17 cellular contexts compared by ENCODE assay signal in genomic region chr10:48550977-48551376, GRCh38. TPM values are rescaled to one million over a fixed set of nuclear protein-coding genes. Genes with fewer than 3 reads are reported as not detected.
"Had no signal": no experiment of that assay in that cellular context is flagged by ENCODE, and none has a peak within 500 bp of the region (broad histone marks: within the 10 kb centered on the region; RNA-seq: fewer than 3 reads in every experiment).

No MANE protein-coding gene starts in this region.

- H3K36me3 Mint-ChIP-seq: activated CD4-positive, alpha-beta memory T cell treated with anti-CD3 and anti-CD28 coated beads for 36 hours; activated naive CD4-positive, alpha-beta T cell treated with anti-CD3 and anti-CD28 coated beads, Interleukin-2, amount 10 ng/mL, durations not matched to agents 7 days and 5 days; activated naive CD8-positive, alpha-beta T cell treated with anti-CD3 and anti-CD28 coated beads, Interleukin-2, amount 10 ng/mL, durations not matched to agents 7 days and 5 days had no signal

- H3K9me3 Mint-ChIP-seq: activated CD4-positive, alpha-beta memory T cell treated with anti-CD3 and anti-CD28 coated beads for 36 hours; activated CD4-positive, alpha-beta T cell treated with anti-CD3 and anti-CD28 coated beads, Interleukin-2, amount 10 ng/mL, durations not matched to agents 7 days and 5 days; activated naive CD4-positive, alpha-beta T cell treated with anti-CD3 and anti-CD28 coated beads, Interleukin-2, amount 10 ng/mL, durations not matched to agents 7 days and 5 days; activated naive CD8-positive, alpha-beta T cell treated with anti-CD3 and anti-CD28 coated beads, Interleukin-2, amount 10 ng/mL, durations not matched to agents 7 days and 5 days; activated T-cell treated with anti-CD3 and anti-CD28 coated beads, Interleukin-2, amount 50 U/mL, for 72 hours; activated T-helper 2 cell treated with anti-CD3 and anti-CD28 coated beads, Interferon-gamma antibody, Interleukin-2, Interleukin-4, amounts not matched to agents 10 μg/mL and 5 μg/mL and 100 μg/mL, durations not matched to agents 14 hours and 24 hours and 36 hours had no signal

- H3K4me3 ChIP-seq: adrenal gland had no signal

- DNase-seq: activated CD4-positive, alpha-beta memory T cell treated with anti-CD3 and anti-CD28 coated beads for 36 hours; activated CD4-positive, alpha-beta T cell treated with anti-CD3 and anti-CD28 coated beads, Interleukin-2, amount 10 ng/mL, durations not matched to agents 7 days and 5 days; activated CD4-positive, CD25-positive, alpha-beta regulatory T cell; activated gamma-delta T cell treated with Interleukin-2 at 50 U/mL for 16 hours; activated naive CD4-positive, alpha-beta T cell treated with anti-CD3 and anti-CD28 coated beads, Interleukin-2, amount 10 ng/mL, durations not matched to agents 7 days and 5 days; activated naive CD8-positive, alpha-beta T cell treated with anti-CD3 and anti-CD28 coated beads, Interleukin-2, amount 10 ng/mL, durations not matched to agents 7 days and 5 days; activated T-cell treated with anti-CD3 and anti-CD28 coated beads, Interleukin-2, amount 50 U/mL, for 72 hours; NCI-H1417; NCI-H1930; NCI-H2227 treated with DMSO at 0.1 percent for 48 hours; NK-92 treated with Interleukin-12 subunit alpha and Interleukin-12 subunit beta, amount 100 ng/mL, for 24 hours; SHP77 treated with DMSO at 0.1 percent for 48 hours; T-helper 17 cell; T1000 had no signal

- H3K9me3 ChIP-seq: adrenal gland had no signal

- H3K27ac ChIP-seq: adrenal gland had no signal

- H3K27me3 Mint-ChIP-seq: activated CD4-positive, alpha-beta memory T cell treated with anti-CD3 and anti-CD28 coated beads for 36 hours; activated CD4-positive, alpha-beta T cell treated with anti-CD3 and anti-CD28 coated beads, Interleukin-2, amount 10 ng/mL, durations not matched to agents 7 days and 5 days; activated naive CD4-positive, alpha-beta T cell treated with anti-CD3 and anti-CD28 coated beads, Interleukin-2, amount 10 ng/mL, durations not matched to agents 7 days and 5 days; activated naive CD8-positive, alpha-beta T cell treated with anti-CD3 and anti-CD28 coated beads, Interleukin-2, amount 10 ng/mL, durations not matched to agents 7 days and 5 days had no signal

- H3K4me3 Mint-ChIP-seq: activated CD4-positive, alpha-beta memory T cell treated with anti-CD3 and anti-CD28 coated beads for 36 hours; activated CD4-positive, alpha-beta T cell treated with anti-CD3 and anti-CD28 coated beads, Interleukin-2, amount 10 ng/mL, durations not matched to agents 7 days and 5 days; activated naive CD4-positive, alpha-beta T cell treated with anti-CD3 and anti-CD28 coated beads, Interleukin-2, amount 10 ng/mL, durations not matched to agents 7 days and 5 days; activated naive CD8-positive, alpha-beta T cell treated with anti-CD3 and anti-CD28 coated beads, Interleukin-2, amount 10 ng/mL, durations not matched to agents 7 days and 5 days; activated T-cell treated with anti-CD3 and anti-CD28 coated beads, Interleukin-2, amount 50 U/mL, for 72 hours; T-helper 17 cell had no signal

- H3K27me3 ChIP-seq: adrenal gland had no signal

- H3K27ac Mint-ChIP-seq: activated CD4-positive, alpha-beta memory T cell treated with anti-CD3 and anti-CD28 coated beads for 36 hours; activated CD4-positive, alpha-beta T cell treated with anti-CD3 and anti-CD28 coated beads, Interleukin-2, amount 10 ng/mL, durations not matched to agents 7 days and 5 days; activated naive CD4-positive, alpha-beta T cell treated with anti-CD3 and anti-CD28 coated beads, Interleukin-2, amount 10 ng/mL, durations not matched to agents 7 days and 5 days; activated naive CD8-positive, alpha-beta T cell treated with anti-CD3 and anti-CD28 coated beads, Interleukin-2, amount 10 ng/mL, durations not matched to agents 7 days and 5 days; activated T-cell treated with anti-CD3 and anti-CD28 coated beads, Interleukin-2, amount 50 U/mL, for 72 hours; activated T-helper 2 cell treated with anti-CD3 and anti-CD28 coated beads, Interferon-gamma antibody, Interleukin-2, Interleukin-4, amounts not matched to agents 10 μg/mL and 5 μg/mL and 100 μg/mL, durations not matched to agents 14 hours and 24 hours and 36 hours; T-helper 17 cell had no signal

- ATAC-seq: T-helper 17 cell had no signal

- H3K36me3 ChIP-seq: adrenal gland had no signal

- H3K4me1 ChIP-seq: adrenal gland had no signal

- H3K4me1 Mint-ChIP-seq: activated CD4-positive, alpha-beta T cell treated with anti-CD3 and anti-CD28 coated beads, Interleukin-2, amount 10 ng/mL, durations not matched to agents 7 days and 5 days; activated naive CD4-positive, alpha-beta T cell treated with anti-CD3 and anti-CD28 coated beads, Interleukin-2, amount 10 ng/mL, durations not matched to agents 7 days and 5 days; activated naive CD8-positive, alpha-beta T cell treated with anti-CD3 and anti-CD28 coated beads, Interleukin-2, amount 10 ng/mL, durations not matched to agents 7 days and 5 days had no signal

RNA-seq across cellular contexts. Expression of gene ARHGAP22, which starts 53.9 kb away (rescaled TPM):
- total RNA-seq: activated CD4-positive, alpha-beta memory T cell treated with anti-CD3 and anti-CD28 coated beads for 36 hours; activated CD4-positive, alpha-beta T cell treated with anti-CD3 and anti-CD28 coated beads, Interleukin-2, amount 10 ng/mL, durations not matched to agents 7 days and 5 days; activated CD8-positive, alpha-beta memory T cell treated with anti-CD3 and anti-CD28 coated beads for 36 hours; activated T-cell treated with anti-CD3 and anti-CD28 coated beads, Interleukin-2, amount 50 U/mL, for 72 hours had no signal
